In the genomic region with DNA sequence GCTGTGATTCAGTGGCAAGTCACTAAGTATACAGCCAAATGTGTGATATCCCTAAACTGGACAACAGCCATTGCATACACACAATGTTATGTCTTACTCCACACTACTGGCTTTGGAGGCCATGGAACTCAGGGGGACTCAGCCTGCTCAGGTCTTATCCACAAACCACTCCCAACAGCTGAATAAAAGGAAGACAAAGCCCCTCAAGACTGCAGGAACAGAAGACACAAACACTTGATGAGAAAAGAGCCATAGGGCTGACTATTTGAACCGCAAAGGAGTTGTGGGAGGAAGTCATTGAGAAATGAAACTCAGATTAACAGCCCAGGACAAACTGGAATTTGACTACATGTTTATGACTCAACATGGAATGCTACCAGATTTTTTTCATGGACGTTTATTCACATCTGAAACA, we compare ENCODE assay signal across 9 cellular contexts. TPM values are rescaled to one million over a fixed set of nuclear protein-coding genes. Genes with fewer than 3 reads are reported as not detected.
DNase-seq lines count a peak whose midpoint lies in the region; ATAC-seq and TF ChIP-seq lines count a peak whose summit lies in the region.
"Had no signal": no experiment of that assay in that cellular context is flagged by ENCODE, and none has a peak within 500 bp of the region (broad histone marks: within the 10 kb centered on the region; RNA-seq: fewer than 3 reads in every experiment).

No MANE protein-coding gene starts in this region.

- CTCF ChIA-PET in naive thymus-derived CD4-positive, alpha-beta T cell (lab: Charles Lee): no interaction called here

- no peaks in the 10 kb centered on the region for H3K27me3 ChIP-seq in CD4-positive, CD25-positive, alpha-beta regulatory T cell (ENCODE audit: control insufficient read depth, insufficient read depth, low read length)
- H3K27me3 ChIP-seq in naive thymus-derived CD4-positive, alpha-beta T cell (ENCODE audit: control insufficient read depth in 2 of 2, insufficient read depth in 2 of 2, low read length in 2 of 2): no peaks in the 10 kb centered on the region
- peaks cover 0 to 10% (median 0%) of the 10 kb centered on the region in 4 donors for H3K27me3 ChIP-seq in esophagus squamous epithelium

- H3K36me3 ChIP-seq in CD4-positive, CD25-positive, alpha-beta regulatory T cell (ENCODE audit: control insufficient read depth, insufficient read depth, low read length): no peaks in the 10 kb centered on the region
- no peaks in the 10 kb centered on the region for H3K36me3 ChIP-seq in naive thymus-derived CD4-positive, alpha-beta T cell (ENCODE audit: control insufficient read depth in 2 of 3, insufficient read depth in 3 of 3, low read length in 3 of 3)
- no peaks in the 10 kb centered on the region for H3K36me3 ChIP-seq in esophagus squamous epithelium

- 4 to 14% methylated on average over 2 of the region's 2 CpGs for WGBS in esophagus squamous epithelium, 2 donors

- H3K36me3 Mint-ChIP-seq in CD4-positive, CD25-positive, alpha-beta regulatory T cell: no peaks in the 10 kb centered on the region
- peaks cover 0 to 36% (median 0%) of the 10 kb centered on the region in 5 donors for H3K36me3 Mint-ChIP-seq in naive thymus-derived CD4-positive, alpha-beta T cell

- no peak for DNase-seq in CD4-positive, CD25-positive, alpha-beta regulatory T cell
- DNase-seq in MV-4-11 (lab: John Stamatoyannopoulos, UW) (peak; percentile 76), cardiac fibroblast (ENCODE audit: low read depth in 2 of 2) (peak; percentile 92 to 97), HuH-7.5 (ENCODE audit: low spot score) (no peak), esophagus squamous epithelium (lab: John Stamatoyannopoulos, UW) (no peak), NCI-H446 (lab: John Stamatoyannopoulos, UW) (no peak)
- no peak for DNase-seq in naive thymus-derived CD4-positive, alpha-beta T cell
- DNase-seq: NCI-H1436 treated with DMSO at 0.1 percent for 48 hours had no signal

- intact Hi-C loops in naive thymus-derived CD4-positive, alpha-beta T cell (cut with micrococcal nuclease): no loop called here
- intact Hi-C loops in esophagus squamous epithelium (cut with DNase I): no loop called here

- H3K27ac Mint-ChIP-seq in CD4-positive, CD25-positive, alpha-beta regulatory T cell: peak overlapping the region in 2 of 3 donors; percentile 15 to 74
- peak overlapping the region in 6 of 9 donors; percentile 2 to 95 (median 53) for H3K27ac Mint-ChIP-seq in naive thymus-derived CD4-positive, alpha-beta T cell

- no peak for TF ChIP-seq POLR2A in esophagus squamous epithelium (IDR thresholded peaks at IDR 0.05)

- H3K4me1 Mint-ChIP-seq in CD4-positive, CD25-positive, alpha-beta regulatory T cell: peaks cover 25 to 63% (median 47%) of the 10 kb centered on the region in 4 donors
- peaks cover 36 to 64% (median 58%) of the 10 kb centered on the region in 7 donors for H3K4me1 Mint-ChIP-seq in naive thymus-derived CD4-positive, alpha-beta T cell

- no peaks in the 10 kb centered on the region for H3K9me3 ChIP-seq in CD4-positive, CD25-positive, alpha-beta regulatory T cell (ENCODE audit: control insufficient read depth in 2 of 2, low read length in 2 of 2)
- H3K9me3 ChIP-seq in naive thymus-derived CD4-positive, alpha-beta T cell (ENCODE audit: control insufficient read depth in 2 of 3, low read length in 3 of 3): no peaks in the 10 kb centered on the region
- H3K9me3 ChIP-seq in esophagus squamous epithelium: no peaks in the 10 kb centered on the region

- POLR2A ChIA-PET in naive thymus-derived CD4-positive, alpha-beta T cell (lab: Charles Lee): no interaction called here

- ATAC-seq in CD4-positive, CD25-positive, alpha-beta regulatory T cell (ENCODE audit: low read depth in 2 of 2): no peak
- ATAC-seq in naive thymus-derived CD4-positive, alpha-beta T cell: no peak
- no peak for ATAC-seq in GM18909 (IDR thresholded peaks at IDR 0.05; ENCODE audit: poor library complexity, unreplicated experiment)

- no peak overlapping the region for H3K4me3 ChIP-seq in CD4-positive, CD25-positive, alpha-beta regulatory T cell (ENCODE audit: low read depth, low read length)
- H3K4me3 ChIP-seq in cardiac fibroblast (replicated peaks in 1 of 2; ENCODE audit: low read depth in 2 of 2, low read length in 2 of 2) (no peak overlapping the region), esophagus squamous epithelium (no peak overlapping the region)
- H3K4me3 ChIP-seq in naive thymus-derived CD4-positive, alpha-beta T cell (ENCODE audit: low read length): no peak overlapping the region

- peaks cover 51% of the 10 kb centered on the region for H3K4me1 ChIP-seq in CD4-positive, CD25-positive, alpha-beta regulatory T cell (ENCODE audit: control insufficient read depth, insufficient read depth, low read length, poor library complexity, severe bottlenecking)
- peaks cover 46 to 47% of the 10 kb centered on the region in 2 donors for H3K4me1 ChIP-seq in naive thymus-derived CD4-positive, alpha-beta T cell (ENCODE audit: control insufficient read depth in 2 of 2, insufficient read depth in 2 of 2, low read length in 2 of 2)
- H3K4me1 ChIP-seq in esophagus squamous epithelium: peaks cover 0 to 37% (median 6%) of the 10 kb centered on the region in 3 donors

- peaks cover 14% of the 10 kb centered on the region for H3K27me3 Mint-ChIP-seq in CD4-positive, CD25-positive, alpha-beta regulatory T cell
- peaks cover 0 to 4% (median 0%) of the 10 kb centered on the region in 5 donors for H3K27me3 Mint-ChIP-seq in naive thymus-derived CD4-positive, alpha-beta T cell

- H3K4me3 Mint-ChIP-seq in CD4-positive, CD25-positive, alpha-beta regulatory T cell: peak overlapping the region; percentile 6 to 66 (median 34)
- peak overlapping the region in 7 of 10 donors; percentile 12 to 77 (median 44) for H3K4me3 Mint-ChIP-seq in naive thymus-derived CD4-positive, alpha-beta T cell

- H3K27ac ChIP-seq in CD4-positive, CD25-positive, alpha-beta regulatory T cell (ENCODE audit: insufficient read depth, low read length, poor library complexity, severe bottlenecking): no peak overlapping the region
- H3K27ac ChIP-seq in naive thymus-derived CD4-positive, alpha-beta T cell (ENCODE audit: low read depth, low read length): no peak overlapping the region
- peak overlapping the region in 1 of 4 donors; percentile 41 for H3K27ac ChIP-seq in esophagus squamous epithelium

- H3K9me3 Mint-ChIP-seq in CD4-positive, CD25-positive, alpha-beta regulatory T cell: peaks cover 0 to 4% (median 0%) of the 10 kb centered on the region in 7 donors
- peaks cover 0 to 6% (median 0%) of the 10 kb centered on the region in 11 donors for H3K9me3 Mint-ChIP-seq in naive thymus-derived CD4-positive, alpha-beta T cell

- TF ChIP-seq CTCF in cardiac fibroblast (IDR thresholded peaks at IDR 0.05; ENCODE audit: low read depth, low read length) (no peak), esophagus squamous epithelium (IDR thresholded peaks at IDR 0.05) (no peak)

RNA-seq across cellular contexts. Expression of a gene that starts 40.9 kb away (rescaled TPM):
- 23.1 TPM for total RNA-seq in CD4-positive, CD25-positive, alpha-beta regulatory T cell
- polyA plus RNA-seq in CD4-positive, CD25-positive, alpha-beta regulatory T cell: 100 to 1,000 TPM in 1 of 4 donors, 10 to 100 TPM in 3; 56.7 to 138 (median 84.7) TPM
- total RNA-seq in naive thymus-derived CD4-positive, alpha-beta T cell: 100 to 1,000 TPM in 1 of 5 experiments, 10 to 100 TPM in 2, 1 to 10 TPM in 2; 1.7 to 162 (median 15.2) TPM
- 10 to 100 TPM; 23.4 to 67.7 TPM for polyA plus RNA-seq in naive thymus-derived CD4-positive, alpha-beta T cell
- total RNA-seq in esophagus squamous epithelium: 1 to 10 TPM in 2 of 4 donors, under 1 TPM in 1, not detected in 1; 0.31 to 2.5 (median 1.1) TPM

Comparison
In these comparisons a context has a peak if more than half of its experiments do, and no peak if none do; other contexts are left out.
1. DNase-seq: peak in MV-4-11 (single experiment) and cardiac fibroblast (2 of 2); none in CD4-positive, CD25-positive, alpha-beta regulatory T cell (0 of 3), naive thymus-derived CD4-positive, alpha-beta T cell (0 of 9), HuH-7.5 (single experiment), esophagus squamous epithelium (single experiment) and NCI-H446 (0 of 2).